Comparison of ENCODE assay signal across 7 cellular contexts in genomic region chr2:195533771-195534642, GRCh38.
DNase-seq lines count a peak whose midpoint lies in the region; ATAC-seq, FAIRE-seq and TF ChIP-seq lines count a peak whose summit lies in the region.

No MANE protein-coding gene starts in this region.

- peak; percentile 84 for FAIRE-seq in HTR-8/SVneo (lab: Jason Lieb, UNC)

- TF ChIP-seq POLR2A in testis (IDR thresholded peaks at IDR 0.05), result no peak

- no peaks in the 10 kb centered on the region for H3K27me3 ChIP-seq in testis

- peaks cover 63 to 80% of the 10 kb centered on the region in 2 donors for H3K4me1 Mint-ChIP-seq in effector memory CD8-positive, alpha-beta T cell (ENCODE audit: low read depth in 2 of 2)

- intact Hi-C loops in testis (cut with DNase I; ENCODE audit: low total_unique reads), result no loop called here

- WGBS in testis, 2 donors, result 61 to 62% methylated on average over 6 to 8 of the region's 8 CpGs

- H3K27ac Mint-ChIP-seq in effector memory CD8-positive, alpha-beta T cell, result peak overlapping the region; percentile 85 to 97

- H3K36me3 Mint-ChIP-seq in effector memory CD8-positive, alpha-beta T cell (ENCODE audit: insufficient read depth), result no peaks in the 10 kb centered on the region

- H3K9me3 Mint-ChIP-seq in effector memory CD8-positive, alpha-beta T cell, result no peaks in the 10 kb centered on the region

- no peaks in the 10 kb centered on the region for H3K9me3 ChIP-seq in testis

- ATAC-seq in GM19328 (IDR thresholded peaks at IDR 0.05; ENCODE audit: unreplicated experiment), result peak; percentile 32
- ATAC-seq in effector memory CD8-positive, alpha-beta T cell (replicated peaks), result peak; percentile 25

- DNase-seq in HTR-8/SVneo (ENCODE audit: insufficient read length, low spot score) (peak; percentile 36), occipital lobe (lab: John Stamatoyannopoulos, UW) (peak; percentile 51), testis (peak; percentile 60), GM19238 (ENCODE audit: insufficient read length, low spot score) (no peak)
- peak; percentile 78 to 80 for DNase-seq in activated CD4-positive, alpha-beta T cell treated with anti-CD3 and anti-CD28 coated beads, Interleukin-2, amount 50 U/mL, for 4 hours
- peak in 2 of 3 experiments; percentile 9 to 24 for DNase-seq in effector memory CD8-positive, alpha-beta T cell

- peak overlapping the region; percentile 12 to 64 for H3K27ac ChIP-seq in testis

- TF ChIP-seq CTCF in testis (IDR thresholded peaks at IDR 0.05), result no peak

- peak overlapping the region; percentile 77 to 87 for H3K4me3 Mint-ChIP-seq in effector memory CD8-positive, alpha-beta T cell

- no peaks in the 10 kb centered on the region for H3K27me3 Mint-ChIP-seq in effector memory CD8-positive, alpha-beta T cell

- no peak overlapping the region for H3K4me3 ChIP-seq in testis

- H3K4me1 ChIP-seq in testis, result peaks cover 27% of the 10 kb centered on the region

- no peaks in the 10 kb centered on the region for H3K36me3 ChIP-seq in testis (ENCODE audit: low read depth, missing control alignments)
